ENCODE assay signal across 9 cellular contexts in genomic region chr6:7542065-7542877, GRCh38. TPM values are rescaled to one million over a fixed set of nuclear protein-coding genes. Genes with fewer than 3 reads are reported as not detected.
DNase-seq lines count a peak whose midpoint lies in the region; ATAC-seq, FAIRE-seq and TF ChIP-seq lines count a peak whose summit lies in the region.
"Had no signal": no experiment of that assay in that cellular context is flagged by ENCODE, and none has a peak within 500 bp of the region (broad histone marks: within the 10 kb centered on the region; RNA-seq: fewer than 3 reads in every experiment).

No MANE protein-coding gene starts in this region.

- CTCF ChIA-PET in HepG2 (lab: Yijun Ruan, JAX; ENCODE audit: low intra/inter-chr PET ratio, low total read pairs), result no interaction called here

- ATAC-seq in HepG2 (peak; percentile 36), HG03159 (IDR thresholded peaks at IDR 0.05; ENCODE audit: unreplicated experiment) (no peak)

- FAIRE-seq in bronchial epithelial cell (lab: Jason Lieb, UNC) (no peak), HepG2 (lab: Jason Lieb, UNC) (no peak)

- no peaks in the 10 kb centered on the region for H3K36me3 ChIP-seq in GM06990 (ENCODE audit: control insufficient read depth, insufficient read depth, low read length)
- H3K36me3 ChIP-seq in MG63, result no peaks in the 10 kb centered on the region
- H3K36me3 ChIP-seq in bronchial epithelial cell (ENCODE audit: control insufficient read depth, insufficient read depth, low read length), result peaks cover 17% of the 10 kb centered on the region
- peaks cover 1 to 14% of the 10 kb centered on the region in 2 experiments; a peak in 3 of 5 replicates for H3K36me3 ChIP-seq in HepG2 (replicated peaks in 1 of 2; ENCODE audit: control insufficient read depth in 1 of 2, insufficient read depth in 2 of 2, low read length in 2 of 2)
- no peaks in the 10 kb centered on the region for H3K36me3 ChIP-seq in testis (ENCODE audit: low read depth, missing control alignments)

- peaks cover 57% of the 10 kb centered on the region for H3K79me2 ChIP-seq in HepG2 (ENCODE audit: insufficient read depth, low read length)

- H3K27me3 ChIP-seq in GM06990 (replicated peaks; ENCODE audit: control insufficient read depth, insufficient read depth, low read length) (no peaks in the 10 kb centered on the region; the same call in 1 of the 2 replicates), MG63 (peaks cover 70% of the 10 kb centered on the region), bronchial epithelial cell (ENCODE audit: control insufficient read depth, insufficient read depth, low read length) (no peaks in the 10 kb centered on the region), HepG2 (ENCODE audit: control insufficient read depth in 1 of 2, insufficient read depth in 2 of 2, low read length in 2 of 2) (peaks cover 0 to 3% of the 10 kb centered on the region in 2 experiments; a peak in 1 of 5 replicates), testis (no peaks in the 10 kb centered on the region)

- H3K27ac ChIP-seq in HepG2 (ENCODE audit: extremely low read length, insufficient read depth, low read length) (peak overlapping the region; percentile 90), testis (peak overlapping the region in 1 of 2 donors; percentile 56)

- POLR2A ChIA-PET in HepG2 (lab: Yijun Ruan, JAX), result interaction anchor here (0.6 to 2.7 kb wide), 23 partner anchors 7 to 157 kb away, joined by 3 to 54 read pairs (median 6); partner anchors contain the start of genes CAGE1, RIOK1 and SNRNP48

- peaks cover 61% of the 10 kb centered on the region for H3K4me1 ChIP-seq in HepG2 (ENCODE audit: insufficient read depth, low read length)
- peaks cover 6% of the 10 kb centered on the region for H3K4me1 ChIP-seq in testis

- TF ChIP-seq CTCF in GM06990 (IDR thresholded peaks at IDR 0.05; ENCODE audit: insufficient read depth, low read length, poor library complexity, severe bottlenecking) (no peak), bronchial epithelial cell (IDR thresholded peaks at IDR 0.05; ENCODE audit: insufficient read depth, low read length, severe bottlenecking) (no peak), HepG2 (CRISPR knock-in tag; IDR thresholded peaks at IDR 0.05) (no peak), testis (IDR thresholded peaks at IDR 0.05) (no peak)

- no peak; a peak in 1 of 4 replicates for TF ChIP-seq POLR2A in HepG2 (IDR thresholded peaks at IDR 0.05; ENCODE audit: insufficient read depth in 1 of 2, low read depth in 2 of 2, low read length in 2 of 2)
- no peak for TF ChIP-seq POLR2A in testis (IDR thresholded peaks at IDR 0.05)

- in situ Hi-C loops in HepG2 (cut with HindIII; ENCODE audit: extremely low pct_ligation_motif_present, low pct_unique_long_range_greater_than_20kb), result loop anchor here (5.0 kb wide), 1 partner anchor 110 kb away; no protein-coding TSS in a partner anchor

- TSS peak; percentile 81 for BruUV-seq in HepG2 (replicated peaks; lab: Mats Ljungman, UMichigan)

- H3K9me3 ChIP-seq in MG63 (no peaks in the 10 kb centered on the region), HepG2 (ENCODE audit: low read length) (no peaks in the 10 kb centered on the region), testis (no peaks in the 10 kb centered on the region)

- TF ChIP-seq EP300 in HepG2 (IDR thresholded peaks at IDR 0.05; ENCODE audit: low read depth in 2 of 2, low read length in 2 of 2), result no peak
- no peak for TF ChIP-seq EP300 in HepG2 (CRISPR knock-in tag; IDR thresholded peaks at IDR 0.05; ENCODE audit: borderline replicate concordance)

- DNase-seq in GM06990 (ENCODE audit: extremely low read depth, insufficient read length), result peak; percentile 29
- DNase-seq in MG63, result peak; percentile 3
- DNase-seq in bronchial epithelial cell (ENCODE audit: low read depth), result no peak
- no peak for DNase-seq in HepG2 (ENCODE audit: low spot score)
- DNase-seq in testis, result peak; percentile 22
- no peak for DNase-seq in NCI-H1092 treated with DMSO at 0.1 percent for 48 hours (lab: John Stamatoyannopoulos, UW)
- no peak for DNase-seq in iPS-NIHi7 (ENCODE audit: extremely low spot score)

- peaks cover 15% of the 10 kb centered on the region for H4K20me1 ChIP-seq in HepG2 (ENCODE audit: insufficient read depth, low read length)

- H3K9ac ChIP-seq in HepG2 (ENCODE audit: insufficient read depth, low read depth, low read length), result peak overlapping the region; percentile 99

- under 1% methylated on average over 45 of the region's 80 CpGs for WGBS in HepG2 (ENCODE audit: low lambda C conversion rate)
- 0 to 1% methylated on average over 1 to 50 of the region's 80 CpGs for WGBS in testis, 2 donors

- intact Hi-C loops in HepG2 (cut with micrococcal nuclease; ENCODE audit: unreplicated experiment), result loop anchor here (5.0 to 10.0 kb wide), 2 partner anchors 230 to 377 kb away; partner anchors contain the start of gene SSR1
- intact Hi-C loops in testis (cut with DNase I; ENCODE audit: low total_unique reads), result no loop called here

- peak overlapping the region; percentile 97 for H3K4me2 ChIP-seq in HepG2 (ENCODE audit: low read depth, low read length)

- H3K4me3 ChIP-seq in GM06990 (replicated peaks; ENCODE audit: low read depth, low read length) (peak overlapping the region; percentile 49), MG63 (peak overlapping the region; percentile 43), bronchial epithelial cell (ENCODE audit: low read depth, low read length) (peak overlapping the region; percentile 98), HepG2 (replicated peaks in 1 of 3; ENCODE audit: insufficient read depth in 1 of 3, low read depth in 2 of 3, low read length in 3 of 3) (peak overlapping the region; percentile 94 to 100 (median 95)), testis (peak overlapping the region; percentile 49 to 57)

- no peak overlapping the region for H2AFZ ChIP-seq in HepG2 (ENCODE audit: low read length)

- no peak for TF ChIP-seq RAD21 in HepG2 (CRISPR knock-in tag; IDR thresholded peaks at IDR 0.05)

TF ChIP-seq in HepG2, 621 proteins besides CTCF, POLR2A, EP300 and RAD21 (continues in another document):
- no peak for TF ChIP-seq CREBL2 (CRISPR knock-in tag; IDR thresholded peaks at IDR 0.05; ENCODE audit: borderline replicate concordance)
- TF ChIP-seq U2AF2 (IDR thresholded peaks at IDR 0.05; ENCODE audit: low read depth, low read length), result no peak

RNA-seq across cellular contexts. Expression of gene DSP, which starts 0.8 kb away (rescaled TPM):
- 0.10 and 0.64 TPM in 2 replicates for total RNA-seq in MG63 (2014; rRNA removed; shearing (Covaris generic); ENCODE audit: low replicate concordance)
- total RNA-seq in bronchial epithelial cell, result 394 and 699 TPM in 2 replicates
- 89.8 and 133 TPM in 2 replicates for total RNA-seq in HepG2 (2016; rRNA removed; fragmentation: Illumina TruSeq; extraction: Trizol)
- total RNA-seq in HepG2 (2016; cell fraction: cytosol; rRNA removed; fragmentation: Illumina TruSeq; extraction: Trizol; ENCODE audit: low read depth), result 7.1 and 8.3 TPM in 2 replicates
- 86.8 and 115 TPM in 2 replicates for total RNA-seq in HepG2 (2016; cell fraction: insoluble cytoplasmic fraction; rRNA removed; fragmentation: Illumina TruSeq; extraction: Trizol)
- 25.8 and 26.4 TPM in 2 replicates for total RNA-seq in HepG2 (2016; cell fraction: membrane; rRNA removed; fragmentation: Illumina TruSeq; extraction: Trizol)
- 108 and 127 TPM in 2 replicates for total RNA-seq in HepG2 (2016; cell fraction: nucleus; rRNA removed; fragmentation: Illumina TruSeq; extraction: Trizol)
- polyA plus RNA-seq in HepG2 (2011; rRNA removed), result 101 and 117 TPM in 2 replicates
- 90.6 and 111 TPM in 2 replicates for polyA plus RNA-seq in HepG2 (2011; cell fraction: cytosol; rRNA removed)
- polyA plus RNA-seq in HepG2 (2011; cell fraction: nucleus; rRNA removed), result 212 and 239 TPM in 2 replicates
- 214 and 279 TPM in 2 replicates for polyA plus RNA-seq in HepG2 (2012)
- polyA plus RNA-seq in HepG2 (2016; cell fraction: cytosol; fragmentation: Illumina TruSeq; extraction: Trizol; ENCODE audit: low read depth), result 1.6 and 1.8 TPM in 2 replicates
- 60.1 and 69.4 TPM in 2 replicates for polyA plus RNA-seq in HepG2 (2016; cell fraction: insoluble cytoplasmic fraction; fragmentation: Illumina TruSeq; extraction: Trizol; ENCODE audit: low read depth)
- 3.9 and 5.4 TPM in 2 replicates for polyA plus RNA-seq in HepG2 (2016; cell fraction: membrane; fragmentation: Illumina TruSeq; extraction: Trizol; ENCODE audit: low read depth)
- 79.3 and 87.4 TPM in 2 replicates for polyA plus RNA-seq in HepG2 (2016; cell fraction: nucleus; fragmentation: Illumina TruSeq; extraction: Trizol; ENCODE audit: insufficient read depth, low read depth)
- polyA minus RNA-seq in HepG2 (2011; rRNA and poly(A)+ RNA removed; ENCODE audit: low replicate concordance), result 21.3 and 192 TPM in 2 replicates
- polyA minus RNA-seq in HepG2 (2011; cell fraction: cytosol; rRNA and poly(A)+ RNA removed), result 301 and 325 TPM in 2 replicates
- polyA minus RNA-seq in HepG2 (2011; cell fraction: nucleus; rRNA and poly(A)+ RNA removed), result 412 and 443 TPM in 2 replicates
- 1 to 10 TPM; 3.6 to 4.1 TPM for total RNA-seq in testis
- 4.5 TPM for polyA plus RNA-seq in testis (ENCODE audit: insufficient read depth, low read depth, low replicate concordance)
- total RNA-seq: T-helper 2 cell treated with Interferon-gamma antibody and Interleukin-4, amounts not matched to agents 100 ng/mL and 5 ng/mL, for 36 hours had no signal

RNA-seq across cellular contexts. Expression of gene SNRNP48, which starts 47.7 kb away (rescaled TPM):
- total RNA-seq in MG63 (2014; rRNA removed; shearing (Covaris generic); ENCODE audit: low replicate concordance), result 7.4 and 53.4 TPM in 2 replicates
- total RNA-seq in bronchial epithelial cell (10.0 and 12.8 TPM in 2 replicates), HepG2 (2016; rRNA removed; fragmentation: Illumina TruSeq; extraction: Trizol) (47.5 and 82.0 TPM in 2 replicates), testis (10 to 100 TPM in 1 of 2 donors, 1 to 10 TPM in 1; 8.5 to 10.7 TPM)
- 4.5 and 5.3 TPM in 2 replicates for total RNA-seq in HepG2 (2016; cell fraction: cytosol; rRNA removed; fragmentation: Illumina TruSeq; extraction: Trizol; ENCODE audit: low read depth)
- 53.2 and 86.1 TPM in 2 replicates for total RNA-seq in HepG2 (2016; cell fraction: insoluble cytoplasmic fraction; rRNA removed; fragmentation: Illumina TruSeq; extraction: Trizol)
- total RNA-seq in HepG2 (2016; cell fraction: membrane; rRNA removed; fragmentation: Illumina TruSeq; extraction: Trizol), result 13.9 and 17.5 TPM in 2 replicates
- 32.5 and 36.4 TPM in 2 replicates for total RNA-seq in HepG2 (2016; cell fraction: nucleus; rRNA removed; fragmentation: Illumina TruSeq; extraction: Trizol)
- polyA plus RNA-seq in HepG2 (2011; rRNA removed) (11.6 and 17.5 TPM in 2 replicates), testis (ENCODE audit: insufficient read depth, low read depth, low replicate concordance) (5.6 TPM)
- polyA plus RNA-seq in HepG2 (2011; cell fraction: cytosol; rRNA removed), result 7.7 and 8.9 TPM in 2 replicates
- 7.9 and 11.5 TPM in 2 replicates for polyA plus RNA-seq in HepG2 (2011; cell fraction: nucleus; rRNA removed)
- polyA plus RNA-seq in HepG2 (2012), result 12.4 and 15.5 TPM in 2 replicates
- 2.1 and 2.4 TPM in 2 replicates for polyA plus RNA-seq in HepG2 (2016; cell fraction: cytosol; fragmentation: Illumina TruSeq; extraction: Trizol; ENCODE audit: low read depth)
- polyA plus RNA-seq in HepG2 (2016; cell fraction: insoluble cytoplasmic fraction; fragmentation: Illumina TruSeq; extraction: Trizol; ENCODE audit: low read depth), result 53.9 and 61.3 TPM in 2 replicates
- 6.2 and 7.3 TPM in 2 replicates for polyA plus RNA-seq in HepG2 (2016; cell fraction: membrane; fragmentation: Illumina TruSeq; extraction: Trizol; ENCODE audit: low read depth)
- 40.0 and 41.7 TPM in 2 replicates for polyA plus RNA-seq in HepG2 (2016; cell fraction: nucleus; fragmentation: Illumina TruSeq; extraction: Trizol; ENCODE audit: insufficient read depth, low read depth)
- polyA minus RNA-seq in HepG2 (2011; rRNA and poly(A)+ RNA removed; ENCODE audit: low replicate concordance), result 7.8 and 10.6 TPM in 2 replicates
- 9.2 and 11.9 TPM in 2 replicates for polyA minus RNA-seq in HepG2 (2011; cell fraction: cytosol; rRNA and poly(A)+ RNA removed)
- 28.1 and 32.1 TPM in 2 replicates for polyA minus RNA-seq in HepG2 (2011; cell fraction: nucleus; rRNA and poly(A)+ RNA removed)

Comparison
In these comparisons a context has a peak if more than half of its experiments do, and no peak if none do; other contexts are left out.
1. DNase-seq: peak in GM06990 (single experiment), MG63 (single experiment) and testis (single experiment); none in bronchial epithelial cell (single experiment), HepG2 (single experiment), NCI-H1092 treated with DMSO at 0.1 percent for 48 hours (single experiment) and iPS-NIHi7 (single experiment).
2. H3K4me3 ChIP-seq: peak in every context shown above with its lines; median percentile 98 in bronchial epithelial cell; 95 in HepG2; 53 in testis; 49 in GM06990; 43 in MG63.